15 cellular contexts compared by ENCODE assay signal in genomic region chr3:69370945-69371301, GRCh38. TPM values are rescaled to one million over a fixed set of nuclear protein-coding genes. Genes with fewer than 3 reads are reported as not detected.
DNase-seq lines count a peak whose midpoint lies in the region; ATAC-seq and TF ChIP-seq lines count a peak whose summit lies in the region.
"Had no signal": no experiment of that assay in that cellular context is flagged by ENCODE, and none has a peak within 500 bp of the region (broad histone marks: within the 10 kb centered on the region; RNA-seq: fewer than 3 reads in every experiment).

No MANE protein-coding gene starts in this region.

- H3K4me1 ChIP-seq in breast epithelium (no peaks in the 10 kb centered on the region), left ventricle myocardium inferior (peaks cover 47% of the 10 kb centered on the region), Peyer's patch (peaks cover 0 to 9% (median 0%) of the 10 kb centered on the region in 4 donors)

- H3K36me3 ChIP-seq in breast epithelium = no peaks in the 10 kb centered on the region
- H3K36me3 ChIP-seq in left ventricle myocardium inferior = no peaks in the 10 kb centered on the region
- H3K36me3 ChIP-seq in Peyer's patch = no peaks in the 10 kb centered on the region
- H3K36me3 ChIP-seq: neutrophil had no signal

- intact Hi-C loops in breast epithelium (cut with DNase I; ENCODE audit: low total_unique reads) = no loop called here
- intact Hi-C loops in left ventricle myocardium inferior (cut with micrococcal nuclease) = no loop called here

- peak overlapping the region; percentile 7 to 29 for H3K27ac ChIP-seq in breast epithelium
- H3K27ac ChIP-seq in left ventricle myocardium inferior (replicated peaks) = peak overlapping the region; percentile 84
- no peak overlapping the region for H3K27ac ChIP-seq in Peyer's patch
- H3K27ac ChIP-seq: hepatocyte had no signal

- TF ChIP-seq CTCF in breast epithelium (IDR thresholded peaks at IDR 0.05) (no peak), left ventricle myocardium inferior (IDR thresholded peaks at IDR 0.05; ENCODE audit: borderline replicate concordance) (no peak), Peyer's patch (IDR thresholded peaks at IDR 0.05) (no peak)

- TF ChIP-seq POLR2A in breast epithelium (IDR thresholded peaks at IDR 0.05) (no peak), Peyer's patch (IDR thresholded peaks at IDR 0.05) (no peak)

- H3K27ac Mint-ChIP-seq in stimulated activated effector memory CD8-positive, alpha-beta T cell treated with anti-CD3 and anti-CD28 coated beads, Interleukin-12 subunit alpha, Interleukin-12 subunit beta, amount 100 ng/mL, for 72 hours = peak overlapping the region; percentile 8
- H3K27ac Mint-ChIP-seq: activated CD4-positive, alpha-beta T cell treated with anti-CD3 and anti-CD28 coated beads, Interleukin-2, amount 10 ng/mL, durations not matched to agents 24 days and 14 days; endodermal cell had no signal

- DNase-seq in GM03348 (ENCODE audit: low spot score) = peak; percentile 30
- DNase-seq in breast epithelium (ENCODE audit: low spot score in 2 of 2) = no peak
- no peak for DNase-seq in left ventricle myocardium inferior
- no peak for DNase-seq in stimulated activated effector memory CD8-positive, alpha-beta T cell treated with anti-CD3 and anti-CD28 coated beads, Interleukin-12 subunit alpha, Interleukin-12 subunit beta, amount 100 ng/mL, for 72 hours (ENCODE audit: low spot score in 2 of 2)
- no peak for DNase-seq in SHP77 treated with DMSO at 0.1 percent for 48 hours (lab: John Stamatoyannopoulos, UW)
- no peak for DNase-seq in Peyer's patch
- no peak for DNase-seq in NCI-H1930 (lab: John Stamatoyannopoulos, UW)
- DNase-seq: endodermal cell, GOT3, NCI-H146, NCI-H510A treated with DMSO at 0.1 percent for 48 hours had no signal

- H3K4me3 ChIP-seq in breast epithelium (no peak overlapping the region), left ventricle myocardium inferior (no peak overlapping the region), Peyer's patch (no peak overlapping the region)
- H3K4me3 ChIP-seq: hepatocyte had no signal

- peak overlapping the region; percentile 2 for H3K4me3 Mint-ChIP-seq in stimulated activated effector memory CD8-positive, alpha-beta T cell treated with anti-CD3 and anti-CD28 coated beads, Interleukin-12 subunit alpha, Interleukin-12 subunit beta, amount 100 ng/mL, for 72 hours
- H3K4me3 Mint-ChIP-seq: activated CD4-positive, alpha-beta T cell treated with anti-CD3 and anti-CD28 coated beads, Interleukin-2, amount 10 ng/mL, durations not matched to agents 24 days and 14 days; endodermal cell had no signal

- H3K9me3 ChIP-seq in breast epithelium (no peaks in the 10 kb centered on the region), left ventricle myocardium inferior (replicated peaks) (no peaks in the 10 kb centered on the region), Peyer's patch (no peaks in the 10 kb centered on the region)
- H3K9me3 ChIP-seq: neutrophil had no signal

- ATAC-seq in stimulated activated effector memory CD8-positive, alpha-beta T cell treated with anti-CD3 and anti-CD28 coated beads, Interleukin-12 subunit alpha, Interleukin-12 subunit beta, amount 100 ng/mL, for 72 hours = no peak
- ATAC-seq in GM21786 (IDR thresholded peaks at IDR 0.05; ENCODE audit: unreplicated experiment) = no peak

- H3K27me3 ChIP-seq in breast epithelium (no peaks in the 10 kb centered on the region), left ventricle myocardium inferior (ENCODE audit: low read depth) (no peaks in the 10 kb centered on the region), Peyer's patch (no peaks in the 10 kb centered on the region)
- H3K27me3 ChIP-seq: hepatocyte, neutrophil had no signal

- H3K4me1 Mint-ChIP-seq in stimulated activated effector memory CD8-positive, alpha-beta T cell treated with anti-CD3 and anti-CD28 coated beads, Interleukin-12 subunit alpha, Interleukin-12 subunit beta, amount 100 ng/mL, for 72 hours = peaks cover 25% of the 10 kb centered on the region

- no peaks in the 10 kb centered on the region for H3K36me3 Mint-ChIP-seq in stimulated activated effector memory CD8-positive, alpha-beta T cell treated with anti-CD3 and anti-CD28 coated beads, Interleukin-12 subunit alpha, Interleukin-12 subunit beta, amount 100 ng/mL, for 72 hours

- H3K9me3 Mint-ChIP-seq in stimulated activated effector memory CD8-positive, alpha-beta T cell treated with anti-CD3 and anti-CD28 coated beads, Interleukin-12 subunit alpha, Interleukin-12 subunit beta, amount 100 ng/mL, for 72 hours = no peaks in the 10 kb centered on the region
- H3K9me3 Mint-ChIP-seq: endodermal cell had no signal

RNA-seq across cellular contexts. Expression of gene FRMD4B, which starts 15.0 kb away (rescaled TPM):
- 10 to 100 TPM; 31.1 to 49.5 (median 35.0) TPM for total RNA-seq in breast epithelium
- total RNA-seq in left ventricle myocardium inferior = 16.1 TPM
- 10 to 100 TPM in 3 of 4 donors, 1 to 10 TPM in 1; 9.3 to 54.5 (median 27.9) TPM for total RNA-seq in Peyer's patch

Comparison
In these comparisons a context has a peak if more than half of its experiments do, and no peak if none do; other contexts are left out.
1. H3K27ac ChIP-seq: peak in breast epithelium (2 of 2) and left ventricle myocardium inferior (single experiment); none in Peyer's patch (0 of 4).